ENCODE assay signal across 12 cellular contexts in genomic region chr1:208189183-208189582, GRCh38.
DNase-seq lines count a peak whose midpoint lies in the region; ATAC-seq and TF ChIP-seq lines count a peak whose summit lies in the region.
"Had no signal": no experiment of that assay in that cellular context is flagged by ENCODE, and none has a peak within 500 bp of the region (broad histone marks: within the 10 kb centered on the region; RNA-seq: fewer than 3 reads in every experiment).

No MANE protein-coding gene starts in this region.

- ATAC-seq in GM19351 (IDR thresholded peaks at IDR 0.05; ENCODE audit: unreplicated experiment): peak; percentile 52
- peak; percentile 59 for ATAC-seq in HG03354 (IDR thresholded peaks at IDR 0.05; ENCODE audit: poor library complexity, severe bottlenecking, unreplicated experiment)
- ATAC-seq in activated naive CD8-positive, alpha-beta T cell treated with anti-CD3 and anti-CD28 coated beads, Interleukin-2, amount 50 U/mL, for 24 hours: peak; percentile 75
- ATAC-seq: right lobe of liver had no signal

- peak; percentile 43 for DNase-seq in GM06990 (ENCODE audit: extremely low read depth, insufficient read length)
- no peak for DNase-seq in activated naive CD8-positive, alpha-beta T cell treated with anti-CD3 and anti-CD28 coated beads, Interleukin-2, amount 50 U/mL, for 24 hours
- DNase-seq in hepatic stellate cell (ENCODE audit: low spot score): no peak
- DNase-seq in activated effector memory CD4-positive, alpha-beta T cell treated with anti-CD3 and anti-CD28 coated beads, Interleukin-2, amount 50 U/mL, for 16 hours: no peak
- no peak for DNase-seq in HuH-7 (ENCODE audit: low spot score)
- no peak for DNase-seq in activated gamma-delta T cell treated with Interleukin-2 at 50 U/mL for 16 hours
- DNase-seq: GDM1, NCI-H2081 treated with DMSO at 0.1 percent for 48 hours, right lobe of liver, T1000 had no signal

- no peaks in the 10 kb centered on the region for H3K36me3 Mint-ChIP-seq in activated naive CD8-positive, alpha-beta T cell treated with anti-CD3 and anti-CD28 coated beads, Interleukin-2, amount 50 U/mL, for 24 hours (ENCODE audit: low read depth)

- no peak overlapping the region for H3K27ac Mint-ChIP-seq in activated naive CD8-positive, alpha-beta T cell treated with anti-CD3 and anti-CD28 coated beads, Interleukin-2, amount 50 U/mL, for 24 hours

- H3K4me3 Mint-ChIP-seq in activated naive CD8-positive, alpha-beta T cell treated with anti-CD3 and anti-CD28 coated beads, Interleukin-2, amount 50 U/mL, for 24 hours: no peak overlapping the region

- no peaks in the 10 kb centered on the region for H3K27me3 ChIP-seq in GM06990 (replicated peaks; ENCODE audit: control insufficient read depth, insufficient read depth, low read length)
- H3K27me3 ChIP-seq: right lobe of liver had no signal

- H3K9me3 Mint-ChIP-seq in activated naive CD8-positive, alpha-beta T cell treated with anti-CD3 and anti-CD28 coated beads, Interleukin-2, amount 50 U/mL, for 24 hours: no peaks in the 10 kb centered on the region

- H3K36me3 ChIP-seq in GM06990 (ENCODE audit: control insufficient read depth, insufficient read depth, low read length): no peaks in the 10 kb centered on the region
- H3K36me3 ChIP-seq: right lobe of liver had no signal

- H3K4me3 ChIP-seq in GM06990 (replicated peaks; ENCODE audit: low read depth, low read length): no peak overlapping the region
- H3K4me3 ChIP-seq: right lobe of liver had no signal

- H3K4me1 Mint-ChIP-seq in activated naive CD8-positive, alpha-beta T cell treated with anti-CD3 and anti-CD28 coated beads, Interleukin-2, amount 50 U/mL, for 24 hours: peaks cover 7% of the 10 kb centered on the region

- peaks cover 6% of the 10 kb centered on the region for H3K27me3 Mint-ChIP-seq in activated naive CD8-positive, alpha-beta T cell treated with anti-CD3 and anti-CD28 coated beads, Interleukin-2, amount 50 U/mL, for 24 hours

- no peak for TF ChIP-seq CTCF in GM06990 (IDR thresholded peaks at IDR 0.05; ENCODE audit: insufficient read depth, low read length, poor library complexity, severe bottlenecking)
